In the genomic region with DNA sequence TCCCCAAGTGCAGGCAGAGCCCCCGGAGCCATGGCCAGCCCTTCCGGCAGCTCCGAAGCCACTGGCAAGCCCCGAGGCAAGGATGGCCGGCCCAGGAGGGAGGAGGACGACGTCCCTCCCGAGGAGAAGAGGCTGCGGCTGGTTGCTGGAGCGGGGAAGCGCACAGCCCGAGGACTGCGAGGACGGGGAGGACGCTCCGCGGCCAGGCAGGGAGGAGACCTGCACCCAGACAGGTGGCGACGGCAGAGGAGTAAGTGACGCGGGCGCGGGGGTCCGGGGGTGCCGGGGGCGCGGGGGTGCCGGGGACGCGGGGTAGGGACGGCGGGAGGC, we compare ENCODE assay signal across 1 cellular context.
TF ChIP-seq lines count a peak whose summit lies in the region.

No MANE protein-coding gene starts in this region.

TF ChIP-seq in K562, 482 proteins besides CTCF, POLR2A, EP300 and RAD21:
- TF ChIP-seq, protein P1, sequence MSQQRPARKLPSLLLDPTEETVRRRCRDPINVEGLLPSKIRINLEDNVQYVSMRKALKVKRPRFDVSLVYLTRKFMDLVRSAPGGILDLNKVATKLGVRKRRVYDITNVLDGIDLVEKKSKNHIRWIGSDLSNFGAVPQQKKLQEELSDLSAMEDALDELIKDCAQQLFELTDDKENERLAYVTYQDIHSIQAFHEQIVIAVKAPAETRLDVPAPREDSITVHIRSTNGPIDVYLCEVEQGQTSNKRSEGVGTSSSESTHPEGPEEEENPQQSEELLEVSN (IDR thresholded peaks at IDR 0.05; ENCODE audit: borderline replicate concordance in 1 of 2, extremely low read depth in 1 of 2, insufficient read depth in 1 of 2, insufficient read length in 1 of 2, low read depth in 1 of 2, low read length in 1 of 2, poor library complexity in 1 of 2, severe bottlenecking in 1 of 2): peak; percentile 15 to 46
- TF ChIP-seq RBFOX2 (IDR thresholded peaks at IDR 0.05; ENCODE audit: low read depth, low read length) (peak; percentile 62), POLR2G (IDR thresholded peaks at IDR 0.05; ENCODE audit: low read depth, low read length) (peak; percentile 12; the same call in 1 of the 2 replicates)
